26 cellular contexts compared by ENCODE assay signal in the genomic region with DNA sequence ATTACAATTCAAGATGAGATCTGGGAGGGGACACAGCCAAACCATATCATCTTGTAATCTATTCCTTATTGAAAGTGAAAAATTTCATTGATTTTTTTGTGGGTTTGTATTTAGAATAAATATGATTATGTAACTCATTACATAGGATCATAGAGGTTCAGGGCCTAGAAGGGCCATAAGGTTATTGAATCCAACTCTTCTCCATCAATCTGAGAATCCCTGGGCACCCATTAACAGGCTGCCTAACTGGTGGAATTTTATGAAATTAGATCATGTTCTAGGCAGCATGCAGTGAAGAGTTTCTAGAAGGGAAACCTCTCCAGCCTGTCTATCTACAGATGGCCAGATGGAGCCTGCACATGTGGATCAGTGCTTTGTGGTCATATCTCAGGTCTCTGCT. TPM values are rescaled to one million over a fixed set of nuclear protein-coding genes. Genes with fewer than 3 reads are reported as not detected.
"Had no signal": no experiment of that assay in that cellular context is flagged by ENCODE, and none has a peak within 500 bp of the region (broad histone marks: within the 10 kb centered on the region; RNA-seq: fewer than 3 reads in every experiment).

No MANE protein-coding gene starts in this region.

- H3K4me1 ChIP-seq: esophagus squamous epithelium, gastrocnemius medialis, heart right ventricle, left lung, lower lobe of right lung had no signal

- H3K4me3 ChIP-seq: coronary artery, dorsolateral prefrontal cortex, esophagus squamous epithelium, gastrocnemius medialis, heart right ventricle, left lung, lower lobe of right lung, mucosa of descending colon had no signal

- DNase-seq: dermis blood vessel endothelial cell; dorsolateral prefrontal cortex; effector CD4-positive, alpha-beta T cell; effector memory CD4-positive, alpha-beta T cell; esophagus squamous epithelium; foreskin fibroblast; foreskin melanocyte; gastrocnemius medialis; glutamatergic neuron; heart right ventricle; hippocampal formation; left cardiac atrium; left lung; left ventricle myocardium superior; lower lobe of right lung; mesenchymal stem cell; mucosa of descending colon; naive B cell had no signal

- FAIRE-seq: colon, endothelial cell of umbilical vein, islet of Langerhans, keratinocyte had no signal

- ATAC-seq: gastrocnemius medialis, heart right ventricle, left cardiac atrium, left lung, left ventricle myocardium superior, lower lobe of right lung, mucosa of descending colon had no signal

- H3K27ac ChIP-seq: coronary artery, dorsolateral prefrontal cortex, esophagus squamous epithelium, gastrocnemius medialis, heart right ventricle, left lung, lower lobe of right lung had no signal

- H3K27me3 ChIP-seq: dorsolateral prefrontal cortex, gastrocnemius medialis, heart right ventricle had no signal

- H3K36me3 ChIP-seq: esophagus squamous epithelium, gastrocnemius medialis, heart right ventricle, left lung, lower lobe of right lung had no signal

- H3K9me3 ChIP-seq: esophagus squamous epithelium, gastrocnemius medialis, heart right ventricle, left lung, lower lobe of right lung, mucosa of descending colon had no signal

RNA-seq across cellular contexts. Expression of a gene that starts 6.3 kb away (rescaled TPM):
- total RNA-seq: epithelial cell of proximal tubule, kidney epithelial cell, myocyte had no signal
